In the genomic region with DNA sequence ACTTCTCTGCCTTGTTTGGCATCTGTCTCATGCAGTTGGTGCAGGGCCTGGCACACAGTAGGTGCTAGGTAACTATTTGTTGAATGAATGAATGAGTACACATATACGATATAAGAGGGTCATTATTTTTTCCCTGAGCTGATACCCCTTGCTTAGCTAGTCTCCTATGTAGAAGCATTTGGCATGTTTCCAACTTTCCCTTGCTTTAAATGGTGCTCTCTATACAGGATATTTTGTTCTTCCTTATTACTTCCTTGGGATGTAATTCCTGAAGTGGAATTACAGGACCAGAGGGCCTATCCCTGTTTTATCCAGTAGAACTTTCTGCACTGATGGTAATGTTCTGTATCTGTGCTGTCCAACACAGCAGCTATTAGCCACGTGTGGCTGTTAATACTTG, we compare ENCODE assay signal across 17 cellular contexts.
"Had no signal": no experiment of that assay in that cellular context is flagged by ENCODE, and none has a peak within 500 bp of the region (broad histone marks: within the 10 kb centered on the region; RNA-seq: fewer than 3 reads in every experiment).

No MANE protein-coding gene starts in this region.

- H3K4me3 Mint-ChIP-seq: activated naive CD4-positive, alpha-beta T cell treated with anti-CD3 and anti-CD28 coated beads, Interleukin-2, amount 50 U/mL, for 24 hours; activated T-cell treated with anti-CD3 and anti-CD28 coated beads, Interleukin-2, amount 50 U/mL, for 72 hours; naive thymus-derived CD8-positive, alpha-beta T cell; stimulated activated naive CD8-positive, alpha-beta T cell treated with anti-CD3 and anti-CD28 coated beads, Interleukin-15, Interleukin-2, amounts not matched to agents 100 ng/mL and 50 ng/mL, for 24 hours; type B pancreatic cell had no signal

- H3K27me3 Mint-ChIP-seq: activated naive CD4-positive, alpha-beta T cell treated with anti-CD3 and anti-CD28 coated beads, Interleukin-2, amount 50 U/mL, for 24 hours; naive thymus-derived CD8-positive, alpha-beta T cell; stimulated activated naive CD8-positive, alpha-beta T cell treated with anti-CD3 and anti-CD28 coated beads, Interleukin-15, Interleukin-2, amounts not matched to agents 100 ng/mL and 50 ng/mL, for 24 hours had no signal

- H3K9me3 Mint-ChIP-seq: activated naive CD4-positive, alpha-beta T cell treated with anti-CD3 and anti-CD28 coated beads, Interleukin-2, amount 50 U/mL, for 24 hours; activated T-cell treated with anti-CD3 and anti-CD28 coated beads, Interleukin-2, amount 50 U/mL, for 72 hours; naive thymus-derived CD8-positive, alpha-beta T cell; stimulated activated naive CD8-positive, alpha-beta T cell treated with anti-CD3 and anti-CD28 coated beads, Interleukin-15, Interleukin-2, amounts not matched to agents 100 ng/mL and 50 ng/mL, for 24 hours; type B pancreatic cell had no signal

- ATAC-seq: activated T-cell treated with anti-CD3 and anti-CD28 coated beads, Interleukin-2, amount 50 U/mL, for 72 hours; naive thymus-derived CD8-positive, alpha-beta T cell; psoas muscle; right cardiac atrium had no signal

- H3K4me3 ChIP-seq: adrenal gland, esophagus muscularis mucosa, ovary, psoas muscle had no signal

- H3K4me1 ChIP-seq: adrenal gland, esophagus muscularis mucosa, psoas muscle had no signal

- H3K27ac ChIP-seq: adrenal gland, esophagus muscularis mucosa, ovary, psoas muscle, WERI-Rb-1 had no signal

- DNase-seq: activated CD4-positive, alpha-beta T cell treated with anti-CD3 and anti-CD28 coated beads for 1 hour; activated CD4-positive, alpha-beta T cell treated with anti-CD3 and anti-CD28 coated beads, Interleukin-2, amount 50 U/mL, for 4 hours; activated effector memory CD4-positive, alpha-beta T cell treated with anti-CD3 and anti-CD28 coated beads, Interleukin-2, amount 50 U/mL, for 16 hours; activated T-cell treated with anti-CD3 and anti-CD28 coated beads, Interleukin-2, amount 50 U/mL, for 72 hours; adrenal gland; cerebellar nuclear complex; effector CD8-positive, alpha-beta T cell; naive thymus-derived CD8-positive, alpha-beta T cell; ovary; psoas muscle; right cardiac atrium had no signal

- H3K9me3 ChIP-seq: adrenal gland, esophagus muscularis mucosa, ovary, psoas muscle had no signal

- FAIRE-seq: astrocyte had no signal

- H3K36me3 ChIP-seq: adrenal gland, esophagus muscularis mucosa, ovary, WERI-Rb-1 had no signal

- H3K27me3 ChIP-seq: adrenal gland, esophagus muscularis mucosa, ovary had no signal

- H3K27ac Mint-ChIP-seq: activated naive CD4-positive, alpha-beta T cell treated with anti-CD3 and anti-CD28 coated beads, Interleukin-2, amount 50 U/mL, for 24 hours; activated T-cell treated with anti-CD3 and anti-CD28 coated beads, Interleukin-2, amount 50 U/mL, for 72 hours; stimulated activated naive CD8-positive, alpha-beta T cell treated with anti-CD3 and anti-CD28 coated beads, Interleukin-15, Interleukin-2, amounts not matched to agents 100 ng/mL and 50 ng/mL, for 24 hours; type B pancreatic cell had no signal

- H3K36me3 Mint-ChIP-seq: type B pancreatic cell had no signal
